Comparison of ENCODE assay signal across 8 cellular contexts in the genomic region with DNA sequence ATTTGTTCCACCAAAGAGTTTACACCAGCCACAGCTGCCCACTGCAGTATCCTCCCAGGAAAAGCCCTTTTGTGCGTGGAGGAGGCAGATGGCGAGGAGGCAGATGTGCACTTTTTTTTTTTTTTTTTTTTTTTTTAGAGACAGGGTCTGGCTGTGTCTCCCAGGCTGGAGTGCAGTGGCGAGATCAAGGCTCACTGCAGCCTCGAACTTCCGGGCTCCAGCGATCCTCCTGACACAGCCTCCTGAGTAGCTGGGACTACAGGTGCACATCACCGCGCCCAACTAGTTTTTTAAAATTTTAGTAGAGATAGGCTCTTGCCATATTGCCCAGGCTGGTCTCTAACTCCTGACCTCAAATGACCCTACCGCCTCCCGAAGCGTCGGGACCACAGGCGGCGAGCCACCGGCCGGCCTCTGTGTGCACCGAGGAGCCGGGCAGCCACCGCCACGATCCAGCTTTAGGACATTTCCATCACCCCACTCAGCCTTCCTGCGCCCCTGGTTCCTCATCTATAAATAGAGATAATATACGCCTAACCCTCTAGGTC. TPM values are rescaled to one million over a fixed set of nuclear protein-coding genes. Genes with fewer than 3 reads are reported as not detected.
A peak's percentile ranks its signal among the peaks of the same experiment; 100 is the strongest.
DNase-seq lines count a peak whose midpoint lies in the region; ATAC-seq and TF ChIP-seq lines count a peak whose summit lies in the region.

No MANE protein-coding gene starts in this region.

- no peaks in the 10 kb centered on the region for H3K36me3 ChIP-seq in testis (ENCODE audit: low read depth, missing control alignments)

- peak overlapping the region; percentile 87 for H3K4me3 Mint-ChIP-seq in activated CD4-positive, alpha-beta T cell treated with anti-CD3 and anti-CD28 coated beads, Interleukin-2, amount 10 ng/mL, durations not matched to agents 24 days and 14 days
- peak overlapping the region; percentile 93 for H3K4me3 Mint-ChIP-seq in activated T-helper 2 cell treated with anti-CD3 and anti-CD28 coated beads, Interferon-gamma antibody, Interleukin-2, Interleukin-4, amounts not matched to agents 10 μg/mL and 5 μg/mL and 100 μg/mL, durations not matched to agents 14 hours and 24 hours and 36 hours (ENCODE audit: low read depth)
- H3K4me3 Mint-ChIP-seq in immature natural killer cell: peak overlapping the region; percentile 90 to 99 (median 97)

- no peaks in the 10 kb centered on the region for H3K4me1 ChIP-seq in testis

- H3K27me3 Mint-ChIP-seq in activated CD4-positive, alpha-beta T cell treated with anti-CD3 and anti-CD28 coated beads, Interleukin-2, amount 10 ng/mL, durations not matched to agents 24 days and 14 days: peaks cover 9% of the 10 kb centered on the region
- H3K27me3 Mint-ChIP-seq in activated T-helper 2 cell treated with anti-CD3 and anti-CD28 coated beads, Interferon-gamma antibody, Interleukin-2, Interleukin-4, amounts not matched to agents 10 μg/mL and 5 μg/mL and 100 μg/mL, durations not matched to agents 14 hours and 24 hours and 36 hours (ENCODE audit: low read depth): peaks cover 18% of the 10 kb centered on the region
- H3K27me3 Mint-ChIP-seq in immature natural killer cell (ENCODE audit: low read depth in 3 of 3): peaks cover 0 to 4% (median 4%) of the 10 kb centered on the region in 3 donors

- WGBS in testis, 2 donors: 9 to 17% methylated on average over 22 of the region's 22 CpGs

- no peak for TF ChIP-seq CTCF in testis (IDR thresholded peaks at IDR 0.05)

- peak; percentile 12 for ATAC-seq in HG03139 (IDR thresholded peaks at IDR 0.05; ENCODE audit: unreplicated experiment)

- H3K9me3 ChIP-seq in testis: no peaks in the 10 kb centered on the region

- H3K4me1 Mint-ChIP-seq in activated CD4-positive, alpha-beta T cell treated with anti-CD3 and anti-CD28 coated beads, Interleukin-2, amount 10 ng/mL, durations not matched to agents 24 days and 14 days: peaks cover 20% of the 10 kb centered on the region
- peaks cover 25% of the 10 kb centered on the region for H3K4me1 Mint-ChIP-seq in activated T-helper 2 cell treated with anti-CD3 and anti-CD28 coated beads, Interferon-gamma antibody, Interleukin-2, Interleukin-4, amounts not matched to agents 10 μg/mL and 5 μg/mL and 100 μg/mL, durations not matched to agents 14 hours and 24 hours and 36 hours (ENCODE audit: low read depth)
- H3K4me1 Mint-ChIP-seq in immature natural killer cell: peaks cover 16 to 33% of the 10 kb centered on the region in 2 donors

- no peak for DNase-seq in activated CD4-positive, alpha-beta T cell treated with anti-CD3 and anti-CD28 coated beads, Interleukin-2, amount 10 ng/mL, durations not matched to agents 24 days and 14 days
- DNase-seq in activated CD4-positive, alpha-beta T cell treated with anti-CD3 and anti-CD28 coated beads for 4 hours: no peak
- DNase-seq in activated T-helper 2 cell treated with anti-CD3 and anti-CD28 coated beads, Interferon-gamma antibody, Interleukin-2, Interleukin-4, amounts not matched to agents 10 μg/mL and 5 μg/mL and 100 μg/mL, durations not matched to agents 14 hours and 24 hours and 36 hours (ENCODE audit: low spot score): no peak
- DNase-seq in immature natural killer cell (no peak), testis (no peak), mesenteric fat pad (ENCODE audit: low spot score) (no peak), activated gamma-delta T cell treated with Interleukin-2 at 50 U/mL for 16 hours (no peak)

- peaks cover 27% of the 10 kb centered on the region for H3K36me3 Mint-ChIP-seq in activated CD4-positive, alpha-beta T cell treated with anti-CD3 and anti-CD28 coated beads, Interleukin-2, amount 10 ng/mL, durations not matched to agents 24 days and 14 days (ENCODE audit: low read depth)
- H3K36me3 Mint-ChIP-seq in activated T-helper 2 cell treated with anti-CD3 and anti-CD28 coated beads, Interferon-gamma antibody, Interleukin-2, Interleukin-4, amounts not matched to agents 10 μg/mL and 5 μg/mL and 100 μg/mL, durations not matched to agents 14 hours and 24 hours and 36 hours (ENCODE audit: low read depth): peaks cover 30% of the 10 kb centered on the region
- H3K36me3 Mint-ChIP-seq in immature natural killer cell: peaks cover 0 to 5% (median 5%) of the 10 kb centered on the region in 3 donors

- TF ChIP-seq POLR2A in testis (IDR thresholded peaks at IDR 0.05): no peak

- intact Hi-C loops in activated CD4-positive, alpha-beta T cell treated with anti-CD3 and anti-CD28 coated beads, Interleukin-2, amount 10 ng/mL, durations not matched to agents 24 days and 14 days (cut with micrococcal nuclease): loop anchor here (2.0 to 5.0 kb wide), 3 partner anchors 173 to 392 kb away; a partner anchor contains a TSS
- intact Hi-C loops in activated T-helper 2 cell treated with anti-CD3 and anti-CD28 coated beads, Interferon-gamma antibody, Interleukin-2, Interleukin-4, amounts not matched to agents 10 μg/mL and 5 μg/mL and 100 μg/mL, durations not matched to agents 14 hours and 24 hours and 36 hours (cut with micrococcal nuclease): loop anchor here (2.0 to 5.0 kb wide), 2 partner anchors 94 to 173 kb away; a partner anchor contains a TSS
- intact Hi-C loops in testis (cut with DNase I; ENCODE audit: low total_unique reads): no loop called here

- H3K9me3 Mint-ChIP-seq in activated CD4-positive, alpha-beta T cell treated with anti-CD3 and anti-CD28 coated beads, Interleukin-2, amount 10 ng/mL, durations not matched to agents 24 days and 14 days: no peaks in the 10 kb centered on the region
- no peaks in the 10 kb centered on the region for H3K9me3 Mint-ChIP-seq in activated T-helper 2 cell treated with anti-CD3 and anti-CD28 coated beads, Interferon-gamma antibody, Interleukin-2, Interleukin-4, amounts not matched to agents 10 μg/mL and 5 μg/mL and 100 μg/mL, durations not matched to agents 14 hours and 24 hours and 36 hours
- peaks cover 0 to 2% (median 0%) of the 10 kb centered on the region in 6 donors for H3K9me3 Mint-ChIP-seq in immature natural killer cell

- H3K27ac Mint-ChIP-seq in activated CD4-positive, alpha-beta T cell treated with anti-CD3 and anti-CD28 coated beads, Interleukin-2, amount 10 ng/mL, durations not matched to agents 24 days and 14 days: peak overlapping the region; percentile 68
- H3K27ac Mint-ChIP-seq in activated T-helper 2 cell treated with anti-CD3 and anti-CD28 coated beads, Interferon-gamma antibody, Interleukin-2, Interleukin-4, amounts not matched to agents 10 μg/mL and 5 μg/mL and 100 μg/mL, durations not matched to agents 14 hours and 24 hours and 36 hours: peak overlapping the region; percentile 83
- H3K27ac Mint-ChIP-seq in immature natural killer cell: peak overlapping the region; percentile 78 to 92 (median 90)

- H3K27ac ChIP-seq in testis: peak overlapping the region in 1 of 2 donors; percentile 85

- peak overlapping the region; percentile 92 to 96 for H3K4me3 ChIP-seq in testis

- H3K27me3 ChIP-seq in testis: no peaks in the 10 kb centered on the region

RNA-seq across cellular contexts. Expression of a gene that starts 0.6 kb away (rescaled TPM):
- total RNA-seq in activated CD4-positive, alpha-beta T cell treated with anti-CD3 and anti-CD28 coated beads, Interleukin-2, amount 10 ng/mL, durations not matched to agents 24 days and 14 days: 213 and 231 TPM in 2 replicates
- 207 and 216 TPM in 2 replicates for total RNA-seq in activated T-helper 2 cell treated with anti-CD3 and anti-CD28 coated beads, Interferon-gamma antibody, Interleukin-2, Interleukin-4, amounts not matched to agents 10 μg/mL and 5 μg/mL and 100 μg/mL, durations not matched to agents 14 hours and 24 hours and 36 hours
- polyA plus RNA-seq in immature natural killer cell (100 to 1,000 TPM in 1 of 3 donors, 10 to 100 TPM in 2; 89.1 to 128 (median 93.7) TPM), testis (ENCODE audit: insufficient read depth, low read depth, low replicate concordance) (114 TPM)
- total RNA-seq in testis (100 to 1,000 TPM; 152 to 157 TPM), mesenteric fat pad (84.5 TPM)
